Comparison of ENCODE assay signal across 9 cellular contexts in the genomic region with DNA sequence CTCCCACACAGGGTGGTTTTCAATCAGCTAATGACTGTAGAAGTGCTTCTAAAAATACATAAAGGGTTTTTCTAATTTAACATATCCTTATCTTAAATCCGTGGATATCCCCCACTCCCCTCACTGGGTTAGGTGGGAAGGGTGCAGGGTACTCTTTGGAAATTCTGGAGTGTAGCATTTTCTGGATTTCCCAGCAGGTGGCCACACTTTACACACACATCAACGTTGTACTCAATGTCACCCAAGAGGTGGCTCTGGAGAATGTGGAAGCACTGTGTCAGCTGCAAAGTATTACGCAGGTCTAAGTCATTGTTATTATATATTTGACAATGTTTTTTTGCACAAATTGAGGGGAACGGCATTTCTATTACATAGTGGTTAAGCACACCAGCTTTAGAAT.
DNase-seq lines count a peak whose midpoint lies in the region; ATAC-seq and TF ChIP-seq lines count a peak whose summit lies in the region.
"Had no signal": no experiment of that assay in that cellular context is flagged by ENCODE, and none has a peak within 500 bp of the region (broad histone marks: within the 10 kb centered on the region; RNA-seq: fewer than 3 reads in every experiment).

No MANE protein-coding gene starts in this region.

- no peaks in the 10 kb centered on the region for H3K9me3 ChIP-seq in osteoblast (ENCODE audit: low read depth, low read length)

- H2AFZ ChIP-seq in osteoblast (ENCODE audit: low read length) = no peak overlapping the region

- DNase-seq in DMS153 treated with DMSO at 0.1 percent for 48 hours (lab: John Stamatoyannopoulos, UW; ENCODE audit: unreplicated experiment) (peak; percentile 0), DMS153 (lab: John Stamatoyannopoulos, UW) (no peak), epithelial cell of esophagus (ENCODE audit: low read depth) (no peak), osteoblast (ENCODE audit: insufficient read length, low spot score, missing footprints) (no peak), NCI-H1930 (lab: John Stamatoyannopoulos, UW) (no peak)
- DNase-seq: activated CD4-positive, alpha-beta T cell treated with anti-CD3 and anti-CD28 coated beads, Interleukin-2, amount 50 U/mL, for 48 hours had no signal

- ATAC-seq in HG02571 (IDR thresholded peaks at IDR 0.05; ENCODE audit: unreplicated experiment) = no peak
- no peak for ATAC-seq in GM18858 (IDR thresholded peaks at IDR 0.05; ENCODE audit: unreplicated experiment)

- TF ChIP-seq CTCF in LNCAP (IDR thresholded peaks at IDR 0.05) = peak; percentile 53
- peak; percentile 24 for TF ChIP-seq CTCF in epithelial cell of esophagus (IDR thresholded peaks at IDR 0.05; ENCODE audit: insufficient read depth, low read depth, low read length, missing control alignments)
- TF ChIP-seq CTCF in osteoblast (IDR thresholded peaks at IDR 0.05; ENCODE audit: extremely low read depth, low read depth, low read length) = peak; percentile 23

- H3K4me3 ChIP-seq in epithelial cell of esophagus (ENCODE audit: low read length) (no peak overlapping the region), osteoblast (ENCODE audit: insufficient read depth, low read length) (no peak overlapping the region)

- no peak overlapping the region for H3K4me2 ChIP-seq in osteoblast (ENCODE audit: insufficient read depth, low read length)

- no peaks in the 10 kb centered on the region for H3K36me3 ChIP-seq in osteoblast (ENCODE audit: insufficient read depth, low read length)

- H3K27me3 ChIP-seq in osteoblast (ENCODE audit: insufficient read depth, low read length) = no peaks in the 10 kb centered on the region

- H3K4me1 ChIP-seq in osteoblast (ENCODE audit: insufficient read depth, low read length) = no peaks in the 10 kb centered on the region

- H3K27ac ChIP-seq in osteoblast (ENCODE audit: low read depth, low read length) = no peak overlapping the region

- no peaks in the 10 kb centered on the region for H3K79me2 ChIP-seq in osteoblast (ENCODE audit: insufficient read depth, low read length)

- H4K20me1 ChIP-seq in osteoblast (ENCODE audit: insufficient read depth, low read length) = no peaks in the 10 kb centered on the region
